20 cellular contexts compared by ENCODE assay signal in the genomic region with DNA sequence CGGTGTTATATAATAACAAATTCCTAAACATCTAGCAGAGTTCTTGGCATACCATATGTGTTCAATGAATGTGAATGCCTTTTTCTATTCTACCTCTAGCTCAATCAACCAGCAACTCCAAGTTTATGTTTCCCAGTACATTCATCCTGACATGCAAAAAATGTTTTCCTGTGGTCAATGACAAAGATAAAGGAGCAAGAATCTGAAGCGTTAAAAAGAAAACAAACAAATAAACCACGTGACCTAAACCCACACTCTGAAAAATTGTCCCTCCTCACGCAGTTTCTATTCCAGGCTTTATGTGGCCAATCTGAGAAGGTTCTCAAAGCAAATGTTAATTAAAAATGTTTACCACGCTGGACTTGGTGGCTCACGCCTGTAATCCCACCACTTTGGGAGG. TPM values are rescaled to one million over a fixed set of nuclear protein-coding genes. Genes with fewer than 3 reads are reported as not detected.
DNase-seq lines count a peak whose midpoint lies in the region; TF ChIP-seq lines count a peak whose summit lies in the region.
"Had no signal": no experiment of that assay in that cellular context is flagged by ENCODE, and none has a peak within 500 bp of the region (broad histone marks: within the 10 kb centered on the region; RNA-seq: fewer than 3 reads in every experiment).

No MANE protein-coding gene starts in this region.

- intact Hi-C loops in left ventricle myocardium inferior (cut with micrococcal nuclease): no loop called here
- intact Hi-C loops in uterus (cut with DNase I; ENCODE audit: low total_unique reads): no loop called here

- H3K27me3 ChIP-seq in left ventricle myocardium inferior (ENCODE audit: low read depth) (no peaks in the 10 kb centered on the region), uterus (no peaks in the 10 kb centered on the region)

- no peak overlapping the region for H3K4me3 ChIP-seq in left ventricle myocardium inferior
- no peak overlapping the region for H3K4me3 ChIP-seq in uterus
- H3K4me3 ChIP-seq: GM23248, HAP-1 had no signal

- no peaks in the 10 kb centered on the region for H3K4me1 ChIP-seq in left ventricle myocardium inferior
- no peaks in the 10 kb centered on the region for H3K4me1 ChIP-seq in uterus

- TF ChIP-seq CTCF in VCaP (conservative IDR thresholded peaks at IDR 0.05) (no peak), left ventricle myocardium inferior (IDR thresholded peaks at IDR 0.05; ENCODE audit: borderline replicate concordance) (no peak), uterus (IDR thresholded peaks at IDR 0.05) (no peak)

- H3K9me3 ChIP-seq in left ventricle myocardium inferior (replicated peaks) (no peaks in the 10 kb centered on the region), uterus (no peaks in the 10 kb centered on the region)
- H3K9me3 ChIP-seq: HAP-1 had no signal

- no peaks in the 10 kb centered on the region for H3K36me3 ChIP-seq in left ventricle myocardium inferior
- H3K36me3 ChIP-seq in uterus: no peaks in the 10 kb centered on the region
- H3K36me3 ChIP-seq: HAP-1 had no signal

- DNase-seq in A172 (ENCODE audit: low spot score) (peak; percentile 16), ELR (ENCODE audit: low read depth) (peak; percentile 51), fibroblast of peridontal ligament (ENCODE audit: extremely low read depth) (peak; percentile 17), DMS 273 (lab: John Stamatoyannopoulos, UW; ENCODE audit: unreplicated experiment) (no peak), HUDEP-2 (lab: John Stamatoyannopoulos, UW; ENCODE audit: unreplicated experiment in 76 of 76) (no peak), left ventricle myocardium inferior (no peak), uterus (no peak)
- DNase-seq: 8988T; CD8-positive, alpha-beta memory T cell; DMS53; GM23248; NCI-H1105; NCI-H2081; NCI-H2171; NCI-H345; NCI-H524 treated with DMSO at 0.1 percent for 48 hours; NCI-H82 had no signal

- TF ChIP-seq POLR2A in uterus (IDR thresholded peaks at IDR 0.05): no peak

- H3K27ac ChIP-seq in VCaP (peak overlapping the region; percentile 59; the same call in 1 of the 2 replicates), left ventricle myocardium inferior (replicated peaks) (no peak overlapping the region), uterus (no peak overlapping the region)
- H3K27ac ChIP-seq: C4-2B, GM23248 had no signal

RNA-seq across cellular contexts. Expression of a gene that starts 18.0 kb away (rescaled TPM):
- 5.4 and 6.4 TPM in 2 replicates for total RNA-seq in A172 (2014; rRNA removed; shearing (Covaris generic))
- 28.0 TPM for total RNA-seq in left ventricle myocardium inferior
- total RNA-seq in uterus: 100 to 1,000 TPM in 2 of 4 donors, 10 to 100 TPM in 2; 20.2 to 152 (median 94.7) TPM

Comparison
In these comparisons a context has a peak if more than half of its experiments do, and no peak if none do; other contexts are left out.
1. DNase-seq: peak in A172 (single experiment), ELR (single experiment) and fibroblast of peridontal ligament (single experiment); none in DMS 273 (single experiment), HUDEP-2 (0 of 76), left ventricle myocardium inferior (single experiment) and uterus (0 of 2).